In the genomic region with DNA sequence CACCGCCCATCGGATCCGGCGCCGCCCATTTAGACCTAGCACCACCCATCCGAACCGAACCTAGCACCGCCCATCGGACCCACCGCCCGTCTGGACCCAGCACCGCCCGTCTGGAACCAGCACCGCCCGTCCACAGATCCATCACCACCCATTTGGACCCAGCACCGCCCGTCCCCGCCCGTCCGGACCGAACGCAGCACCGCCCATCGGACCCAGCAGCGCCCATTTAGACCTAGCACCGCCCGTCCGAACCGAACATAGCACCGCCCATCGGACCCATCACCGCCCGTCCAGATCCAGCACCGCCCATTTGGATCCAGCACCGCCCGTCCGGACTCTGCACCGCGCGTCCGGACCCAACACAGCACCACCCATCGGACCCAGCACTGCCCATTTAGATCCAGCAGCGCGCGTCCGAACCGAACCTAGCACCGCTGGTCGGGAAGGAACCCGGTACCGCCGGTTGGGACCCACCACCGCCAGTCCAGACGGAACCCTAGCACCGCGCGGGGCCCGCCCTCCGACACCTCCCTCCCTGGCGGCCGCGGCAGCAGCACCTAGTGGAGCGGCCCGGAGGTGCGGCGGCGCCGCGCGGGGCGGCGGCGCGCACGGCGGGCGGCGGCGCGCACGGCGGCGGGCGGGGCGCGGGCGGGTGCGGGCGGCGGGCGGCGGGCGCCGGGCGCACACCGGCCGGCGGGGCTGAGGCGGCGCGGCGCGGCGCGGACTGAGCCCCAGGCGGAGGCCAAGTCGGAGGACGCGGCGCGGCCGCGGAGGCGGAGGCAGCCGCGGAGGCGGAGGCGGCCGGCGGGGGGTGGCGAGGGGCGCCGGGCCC, we compare ENCODE assay signal across 8 cellular contexts. TPM values are rescaled to one million over a fixed set of nuclear protein-coding genes. Genes with fewer than 3 reads are reported as not detected.
DNase-seq lines count a peak whose midpoint lies in the region; ATAC-seq and TF ChIP-seq lines count a peak whose summit lies in the region.

A gene with protein sequence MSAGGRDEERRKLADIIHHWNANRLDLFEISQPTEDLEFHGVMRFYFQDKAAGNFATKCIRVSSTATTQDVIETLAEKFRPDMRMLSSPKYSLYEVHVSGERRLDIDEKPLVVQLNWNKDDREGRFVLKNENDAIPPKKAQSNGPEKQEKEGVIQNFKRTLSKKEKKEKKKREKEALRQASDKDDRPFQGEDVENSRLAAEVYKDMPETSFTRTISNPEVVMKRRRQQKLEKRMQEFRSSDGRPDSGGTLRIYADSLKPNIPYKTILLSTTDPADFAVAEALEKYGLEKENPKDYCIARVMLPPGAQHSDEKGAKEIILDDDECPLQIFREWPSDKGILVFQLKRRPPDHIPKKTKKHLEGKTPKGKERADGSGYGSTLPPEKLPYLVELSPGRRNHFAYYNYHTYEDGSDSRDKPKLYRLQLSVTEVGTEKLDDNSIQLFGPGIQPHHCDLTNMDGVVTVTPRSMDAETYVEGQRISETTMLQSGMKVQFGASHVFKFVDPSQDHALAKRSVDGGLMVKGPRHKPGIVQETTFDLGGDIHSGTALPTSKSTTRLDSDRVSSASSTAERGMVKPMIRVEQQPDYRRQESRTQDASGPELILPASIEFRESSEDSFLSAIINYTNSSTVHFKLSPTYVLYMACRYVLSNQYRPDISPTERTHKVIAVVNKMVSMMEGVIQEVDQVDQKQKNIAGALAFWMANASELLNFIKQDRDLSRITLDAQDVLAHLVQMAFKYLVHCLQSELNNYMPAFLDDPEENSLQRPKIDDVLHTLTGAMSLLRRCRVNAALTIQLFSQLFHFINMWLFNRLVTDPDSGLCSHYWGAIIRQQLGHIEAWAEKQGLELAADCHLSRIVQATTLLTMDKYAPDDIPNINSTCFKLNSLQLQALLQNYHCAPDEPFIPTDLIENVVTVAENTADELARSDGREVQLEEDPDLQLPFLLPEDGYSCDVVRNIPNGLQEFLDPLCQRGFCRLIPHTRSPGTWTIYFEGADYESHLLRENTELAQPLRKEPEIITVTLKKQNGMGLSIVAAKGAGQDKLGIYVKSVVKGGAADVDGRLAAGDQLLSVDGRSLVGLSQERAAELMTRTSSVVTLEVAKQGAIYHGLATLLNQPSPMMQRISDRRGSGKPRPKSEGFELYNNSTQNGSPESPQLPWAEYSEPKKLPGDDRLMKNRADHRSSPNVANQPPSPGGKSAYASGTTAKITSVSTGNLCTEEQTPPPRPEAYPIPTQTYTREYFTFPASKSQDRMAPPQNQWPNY (N-terminal part only) (plus strand): TSS at position 682 of the 832 bp plus-strand sequence. CDS start 222 bp downstream, outside the sequence.

- H3K4me3 ChIP-seq in AG10803 (ENCODE audit: low read length) = peak within 1 kb of the TSS; percentile 73
- peak within 1 kb of the TSS; percentile 85 for H3K4me3 ChIP-seq in PC-3 (ENCODE audit: low read length)
- H3K4me3 ChIP-seq in stomach = peak within 1 kb of the TSS; percentile 68 to 88 (median 80)

- peak within 1 kb of the TSS; percentile 63 for H3K9ac ChIP-seq in PC-3 (ENCODE audit: low read length)

- H3K4me1 ChIP-seq in PC-3 (ENCODE audit: insufficient read depth, low read length) (peaks cover 36% of the 10 kb centered on the region), stomach (peaks cover 8 to 57% (median 37%) of the 10 kb centered on the region in 4 donors)

- no TSS peak for BruUV-seq in PC-3 (replicated peaks; lab: Mats Ljungman, UMichigan)

- H3K36me3 ChIP-seq in PC-3 (ENCODE audit: low read depth, low read length) (no peaks in the 10 kb centered on the region), stomach (no peaks in the 10 kb centered on the region)

- H3K27ac ChIP-seq in PC-3 (ENCODE audit: low read length) (peak within 1 kb of the TSS; percentile 30), stomach (peak within 1 kb of the TSS; percentile 85 to 91 (median 88))

- H3K36me3 Mint-ChIP-seq in naive thymus-derived CD8-positive, alpha-beta T cell = peaks cover 0 to 12% (median 4%) of the 10 kb centered on the region in 3 donors

- peak within 1 kb of the TSS; percentile 96 for H2AFZ ChIP-seq in PC-3 (ENCODE audit: low read length)

- ATAC-seq in GM19025 (IDR thresholded peaks at IDR 0.05; ENCODE audit: low read depth, unreplicated experiment) (peak; percentile 73), HG03135 (IDR thresholded peaks at IDR 0.05; ENCODE audit: unreplicated experiment) (peak; percentile 83), PC-3 (peak; percentile 65)
- peak; percentile 84 to 88 for ATAC-seq in naive thymus-derived CD8-positive, alpha-beta T cell

- H3K27ac Mint-ChIP-seq in naive thymus-derived CD8-positive, alpha-beta T cell = peak within 1 kb of the TSS in 6 of 10 donors; percentile 23 to 80 (median 54)

- WGBS in stomach, 5 donors = 0 to 1% (median 1%) methylated on average over 47 to 108 of the region's 123 CpGs

- peak within 1 kb of the TSS; percentile 91 for H3K4me2 ChIP-seq in PC-3 (ENCODE audit: low read length)

- TF ChIP-seq POLR2A in stomach (IDR thresholded peaks at IDR 0.05) = no peak

- H3F3A ChIP-seq in PC-3 (ENCODE audit: low read length, unreplicated experiment) = no peaks in the 10 kb centered on the region

- H3K27me3 ChIP-seq in PC-3 (ENCODE audit: low read length) (no peaks in the 10 kb centered on the region), stomach (peaks cover 0 to 13% (median 0%) of the 10 kb centered on the region in 3 donors)

- H3K4me1 Mint-ChIP-seq in naive thymus-derived CD8-positive, alpha-beta T cell = peaks cover 10 to 24% (median 23%) of the 10 kb centered on the region in 4 donors

- peaks cover 0 to 35% (median 0%) of the 10 kb centered on the region in 9 donors for H3K9me3 Mint-ChIP-seq in naive thymus-derived CD8-positive, alpha-beta T cell

- peaks cover 30% of the 10 kb centered on the region for H4K20me1 ChIP-seq in PC-3 (ENCODE audit: low read length)

- no peak for TF ChIP-seq EP300 in stomach (IDR thresholded peaks at IDR 0.05)

- H3K9me3 ChIP-seq in PC-3 (ENCODE audit: low read length) (no peaks in the 10 kb centered on the region), stomach (no peaks in the 10 kb centered on the region)

- CTCF ChIA-PET in PC-3 (lab: Charles Lee) = no interaction called here

- H3K79me2 ChIP-seq in PC-3 (ENCODE audit: low read length) = peaks cover 40% of the 10 kb centered on the region

- POLR2A ChIA-PET in PC-3 (lab: Charles Lee; ENCODE audit: unreplicated experiment) = no interaction called here
- POLR2A ChIA-PET in naive thymus-derived CD8-positive, alpha-beta T cell (lab: Charles Lee) = no interaction called here

- peak; percentile 40 for DNase-seq in AG10803 (ENCODE audit: low read depth)
- DNase-seq in PC-3 = peak; percentile 49
- DNase-seq in activated T-helper 1 cell treated with Interleukin-2 at 50 U/mL for 16 hours (ENCODE audit: low read depth) = peak; percentile 53
- peak; percentile 45 for DNase-seq in fibroblast of gingiva (ENCODE audit: low read depth)
- DNase-seq in naive thymus-derived CD8-positive, alpha-beta T cell = peak; percentile 26 to 81 (median 54)
- peak; percentile 82 for DNase-seq in stomach

- no peaks in the 10 kb centered on the region for H3K9me2 ChIP-seq in PC-3 (replicated peaks; ENCODE audit: low read length)

- peak within 1 kb of the TSS; percentile 76 to 89 (median 86) for H3K4me3 Mint-ChIP-seq in naive thymus-derived CD8-positive, alpha-beta T cell

- TF ChIP-seq CTCF in AG10803 (conservative IDR thresholded peaks at IDR 0.05; ENCODE audit: low read length) (peak; percentile 39), PC-3 (conservative IDR thresholded peaks at IDR 0.05; ENCODE audit: low read depth, low read length) (peak; percentile 17; the same call in 1 of the 2 replicates), stomach (IDR thresholded peaks at IDR 0.05) (peak in 5 of 7 experiments; percentile 14 to 45 (median 26))

- H3K27me3 Mint-ChIP-seq in naive thymus-derived CD8-positive, alpha-beta T cell = peaks cover 14 to 66% (median 46%) of the 10 kb centered on the region in 5 donors

- intact Hi-C loops in PC-3 (cut with micrococcal nuclease) = no loop called here
- intact Hi-C loops in stomach (cut with DNase I; ENCODE audit: low total_unique reads) = no loop called here

RNA-seq across cellular contexts. Expression of the gene that starts here (rescaled TPM):
- 37.1 and 71.8 TPM in 2 replicates for total RNA-seq in PC-3 (2014; rRNA removed)
- total RNA-seq in naive thymus-derived CD8-positive, alpha-beta T cell = 1 to 10 TPM; 9.4 to 9.6 TPM
- 1 to 10 TPM in 1 of 3 donors, under 1 TPM in 1, not detected in 1; 0.46 to 1.2 TPM for polyA plus RNA-seq in naive thymus-derived CD8-positive, alpha-beta T cell
- 100 to 1,000 TPM in 4 of 5 donors, 10 to 100 TPM in 1; 95.1 to 521 (median 203) TPM for total RNA-seq in stomach
- polyA plus RNA-seq in stomach = 10 to 100 TPM; 24.8 to 34.7 (median 25.7) TPM

Comparison
In these comparisons a context has a peak if more than half of its experiments do, and no peak if none do; other contexts are left out.
1. Peak in every context shown above with its lines: DNase-seq, ATAC-seq, H3K4me3 ChIP-seq and H3K27ac ChIP-seq.
2. RNA of the gene that starts here (polyA plus RNA-seq): 24.8 to 34.7 TPM in stomach; 0.46 to 1.2 TPM in naive thymus-derived CD8-positive, alpha-beta T cell; every median in the first group is over 10 times any median in the second.